Comparison of ENCODE assay signal across 20 cellular contexts in the genomic region with DNA sequence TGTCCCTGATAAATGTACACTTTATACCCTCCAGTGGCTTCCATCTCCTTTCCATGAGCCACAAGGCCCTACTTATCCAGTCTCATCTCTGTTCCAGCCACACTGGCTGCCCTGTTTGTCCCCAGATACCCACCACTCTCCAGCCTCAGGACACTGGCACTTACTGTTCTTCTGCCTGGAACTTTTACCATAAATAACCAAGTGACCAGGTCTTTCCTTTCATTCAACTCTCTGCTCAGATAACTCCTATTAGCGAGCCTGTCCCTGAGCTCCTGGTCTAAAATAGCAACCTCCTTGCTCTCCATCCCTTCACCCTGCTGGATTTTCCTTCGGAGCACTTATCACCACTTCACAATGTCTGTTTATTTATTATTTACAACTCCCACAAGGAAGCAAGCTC. TPM values are rescaled to one million over a fixed set of nuclear protein-coding genes. Genes with fewer than 3 reads are reported as not detected.
DNase-seq lines count a peak whose midpoint lies in the region; ATAC-seq, FAIRE-seq and TF ChIP-seq lines count a peak whose summit lies in the region.
"Had no signal": no experiment of that assay in that cellular context is flagged by ENCODE, and none has a peak within 500 bp of the region (broad histone marks: within the 10 kb centered on the region; RNA-seq: fewer than 3 reads in every experiment).

No MANE protein-coding gene starts in this region.

- no peaks in the 10 kb centered on the region for H3K27me3 ChIP-seq in heart left ventricle
- H3K27me3 ChIP-seq in left ventricle myocardium inferior (ENCODE audit: low read depth), result no peaks in the 10 kb centered on the region
- no peaks in the 10 kb centered on the region for H3K27me3 ChIP-seq in astrocyte (ENCODE audit: insufficient read depth, low read length)
- H3K27me3 ChIP-seq in neuronal stem cell (ENCODE audit: control insufficient read depth in 3 of 3, insufficient read depth in 3 of 3, low read depth in 1 of 3, low read length in 3 of 3), result peaks cover 0 to 7% (median 0%) of the 10 kb centered on the region in 3 experiments

- peaks cover 5% of the 10 kb centered on the region for H3K36me3 Mint-ChIP-seq in T-helper 17 cell (ENCODE audit: low read depth)
- no peaks in the 10 kb centered on the region for H3K36me3 Mint-ChIP-seq in astrocyte (ENCODE audit: low read depth, unreplicated experiment)
- H3K36me3 Mint-ChIP-seq: CD4-positive, alpha-beta memory T cell had no signal

- H3K23ac ChIP-seq in neuronal stem cell (ENCODE audit: low read depth, low read length, poor library complexity), result no peak overlapping the region

- no peak for DNase-seq in heart left ventricle
- DNase-seq in left ventricle myocardium inferior, result no peak
- DNase-seq in T-helper 17 cell, result no peak
- no peak for DNase-seq in astrocyte (ENCODE audit: low read depth)
- DNase-seq in neuronal stem cell (ENCODE audit: low spot score), result no peak
- DNase-seq in HCEC 1CT, result no peak
- DNase-seq: C1 segment of cervical spinal cord; Calu3; CD4-positive, alpha-beta memory T cell; COR-L47; DMS53; DMS79 treated with DMSO at 0.1 percent for 48 hours; GF-D8; GOT3 had no signal

- H3K4me1 ChIP-seq in heart left ventricle, result peaks cover 0 to 10% (median 0%) of the 10 kb centered on the region in 12 donors
- peaks cover 9% of the 10 kb centered on the region for H3K4me1 ChIP-seq in left ventricle myocardium inferior
- no peaks in the 10 kb centered on the region for H3K4me1 ChIP-seq in astrocyte (ENCODE audit: insufficient read depth, low read length)
- H3K4me1 ChIP-seq in neuronal stem cell (ENCODE audit: control insufficient read depth in 2 of 2, insufficient read depth in 1 of 2, low read depth in 1 of 2, low read length in 2 of 2), result peaks cover 0 to 2% of the 10 kb centered on the region in 2 donors
- H3K4me1 ChIP-seq: HAP-1 had no signal

- no peak overlapping the region for H2BK15ac ChIP-seq in neuronal stem cell (ENCODE audit: low read length)

- H3K79me1 ChIP-seq in neuronal stem cell (ENCODE audit: low read depth, low read length), result no peaks in the 10 kb centered on the region

- intact Hi-C loops in heart left ventricle (cut with DNase I), result loop anchor here in 4 of 10 donors (5.0 to 10.0 kb wide), 3 partner anchors 860 to 1072 kb away; no protein-coding TSS in a partner anchor
- intact Hi-C loops in left ventricle myocardium inferior (cut with micrococcal nuclease), result no loop called here

- H3K14ac ChIP-seq in neuronal stem cell (ENCODE audit: low read length), result no peak overlapping the region

- H3K9me3 Mint-ChIP-seq in astrocyte (ENCODE audit: unreplicated experiment), result peaks cover 2% of the 10 kb centered on the region
- H3K9me3 Mint-ChIP-seq: CD4-positive, alpha-beta memory T cell had no signal

- peak overlapping the region; percentile 55 for H3K4me3 Mint-ChIP-seq in T-helper 17 cell
- peak overlapping the region; percentile 28 for H3K4me3 Mint-ChIP-seq in astrocyte (ENCODE audit: unreplicated experiment)
- H3K4me3 Mint-ChIP-seq: CD4-positive, alpha-beta memory T cell had no signal

- H4K8ac ChIP-seq in neuronal stem cell (ENCODE audit: low read depth, low read length), result no peak overlapping the region

- no peak overlapping the region for H2BK5ac ChIP-seq in neuronal stem cell (ENCODE audit: low read length)

- H3K4ac ChIP-seq in neuronal stem cell (ENCODE audit: low read length), result no peak overlapping the region

- H3K18ac ChIP-seq in neuronal stem cell (ENCODE audit: low read length), result no peak overlapping the region

- TF ChIP-seq CTCF in heart left ventricle (IDR thresholded peaks at IDR 0.05) (no peak), left ventricle myocardium inferior (IDR thresholded peaks at IDR 0.05; ENCODE audit: borderline replicate concordance) (no peak), astrocyte (IDR thresholded peaks at IDR 0.05; ENCODE audit: insufficient read depth, low read depth, low read length) (no peak)

- H2AK5ac ChIP-seq in neuronal stem cell (ENCODE audit: low read depth, low read length), result no peak overlapping the region

- H3K4me1 Mint-ChIP-seq in T-helper 17 cell (peaks cover 3% of the 10 kb centered on the region), astrocyte (ENCODE audit: low read depth, unreplicated experiment) (peaks cover 22% of the 10 kb centered on the region)
- H3K4me1 Mint-ChIP-seq: CD4-positive, alpha-beta memory T cell had no signal

- FAIRE-seq in astrocyte (lab: Jason Lieb, UNC), result no peak
- FAIRE-seq: GM12891, GM18507, H54 had no signal

- H3K4me3 ChIP-seq in heart left ventricle, result no peak overlapping the region
- no peak overlapping the region for H3K4me3 ChIP-seq in left ventricle myocardium inferior
- H3K4me3 ChIP-seq in astrocyte (ENCODE audit: insufficient read depth, low read depth, low read length), result no peak overlapping the region
- H3K4me3 ChIP-seq in neuronal stem cell (ENCODE audit: low read length in 2 of 2), result no peak overlapping the region
- H3K4me3 ChIP-seq: HAP-1 had no signal

- H3K36me3 ChIP-seq in heart left ventricle, result no peaks in the 10 kb centered on the region
- H3K36me3 ChIP-seq in left ventricle myocardium inferior, result no peaks in the 10 kb centered on the region
- H3K36me3 ChIP-seq in astrocyte (ENCODE audit: insufficient read depth, low read length), result no peaks in the 10 kb centered on the region
- H3K36me3 ChIP-seq in neuronal stem cell (replicated peaks in 1 of 2; ENCODE audit: control insufficient read depth in 2 of 2, insufficient read depth in 2 of 2, low read length in 2 of 2), result no peaks in the 10 kb centered on the region
- H3K36me3 ChIP-seq: HAP-1 had no signal

- H2BK120ac ChIP-seq in neuronal stem cell (ENCODE audit: low read depth, low read length), result no peak overlapping the region

- no peak for TF ChIP-seq POLR2A in heart left ventricle (IDR thresholded peaks at IDR 0.05)

- no peaks in the 10 kb centered on the region for H4K20me1 ChIP-seq in astrocyte (ENCODE audit: insufficient read depth, low read length)

- H2AFZ ChIP-seq in astrocyte (ENCODE audit: low read depth, low read length) (no peak overlapping the region), neuronal stem cell (ENCODE audit: low read length) (peak overlapping the region; percentile 13)

- H4K91ac ChIP-seq in neuronal stem cell (ENCODE audit: low read depth, low read length, poor library complexity), result no peak overlapping the region

- ATAC-seq in heart left ventricle (peak in 3 of 4 donors; percentile 64 to 91 (median 77)), T-helper 17 cell (no peak), GM21360 (IDR thresholded peaks at IDR 0.05; ENCODE audit: unreplicated experiment) (no peak), HG03025 (IDR thresholded peaks at IDR 0.05; ENCODE audit: low FRiP score, unreplicated experiment) (no peak)

- H2BK12ac ChIP-seq in neuronal stem cell (ENCODE audit: low read length), result no peak overlapping the region

- no peaks in the 10 kb centered on the region for H3K9me3 ChIP-seq in heart left ventricle
- no peaks in the 10 kb centered on the region for H3K9me3 ChIP-seq in left ventricle myocardium inferior (replicated peaks)
- no peaks in the 10 kb centered on the region for H3K9me3 ChIP-seq in T-helper 17 cell (ENCODE audit: control insufficient read depth, low read length, poor library complexity, severe bottlenecking)
- no peaks in the 10 kb centered on the region for H3K9me3 ChIP-seq in astrocyte (ENCODE audit: insufficient read depth, low read depth, low read length)
- peaks cover 5 to 7% of the 10 kb centered on the region in 2 donors for H3K9me3 ChIP-seq in neuronal stem cell (replicated peaks in 1 of 2; ENCODE audit: control insufficient read depth in 2 of 2, insufficient read depth in 1 of 2, low read depth in 1 of 2, low read length in 2 of 2)

- H3K27ac Mint-ChIP-seq in T-helper 17 cell, result no peak overlapping the region
- H3K27ac Mint-ChIP-seq in astrocyte (ENCODE audit: unreplicated experiment), result no peak overlapping the region
- H3K27ac Mint-ChIP-seq: CD4-positive, alpha-beta memory T cell had no signal

- H3K4me2 ChIP-seq in astrocyte (ENCODE audit: low read length) (no peak overlapping the region), neuronal stem cell (ENCODE audit: insufficient read depth, low read length, poor library complexity, severe bottlenecking) (no peak overlapping the region)

- 20 to 32% (median 29%) methylated on average over 2 of the region's 2 CpGs for WGBS in heart left ventricle, 4 donors
- no CpG with 5 or more reads among the region's 2 CpGs for whole genome bisulfite sequencing in neuronal stem cell (ENCODE audit: extremely low coverage in 2 of 2, insufficient read length in 2 of 2, insufficient replicate concordance in 1 of 2), 2 donors

- H3K27me3 Mint-ChIP-seq in T-helper 17 cell (peaks cover 42% of the 10 kb centered on the region), astrocyte (ENCODE audit: low read depth, unreplicated experiment) (no peaks in the 10 kb centered on the region)

- H3K9ac ChIP-seq in astrocyte (ENCODE audit: low read length), result no peak overlapping the region
- no peak overlapping the region for H3K9ac ChIP-seq in neuronal stem cell (ENCODE audit: low read depth, low read length, poor library complexity)

- no peaks in the 10 kb centered on the region for H3K79me2 ChIP-seq in astrocyte (ENCODE audit: insufficient read depth, low read length)

- H3K27ac ChIP-seq in heart left ventricle (peak overlapping the region in 3 of 12 donors; percentile 4 to 13 (median 6)), left ventricle myocardium inferior (replicated peaks) (no peak overlapping the region), astrocyte (ENCODE audit: low read depth, low read length) (no peak overlapping the region), neuronal stem cell (replicated peaks; ENCODE audit: low read length) (no peak overlapping the region)

RNA-seq across cellular contexts. Expression of a gene that starts 16.6 kb away (rescaled TPM):
- total RNA-seq in heart left ventricle (10 to 100 TPM in 1 of 9 donors, 1 to 10 TPM in 8; 3.1 to 11.0 (median 5.5) TPM), left ventricle myocardium inferior (3.8 TPM), T-helper 17 cell (under 1 TPM; 0.70 to 0.89 TPM), astrocyte (363 and 389 TPM in 2 replicates)
- 1 to 10 TPM; 1.4 to 3.1 TPM for polyA plus RNA-seq in heart left ventricle
- polyA plus RNA-seq in neuronal stem cell (2013, experiment 1 of 2), result 26.2 TPM
- 27.7 TPM for polyA plus RNA-seq in neuronal stem cell (2013, experiment 2 of 2)

RNA-seq across cellular contexts. Expression of a gene that starts 27.9 kb away (rescaled TPM):
- total RNA-seq in heart left ventricle (100 to 1,000 TPM in 6 of 9 donors, 10 to 100 TPM in 3; 71.3 to 278 (median 116) TPM), left ventricle myocardium inferior (138 TPM), T-helper 17 cell (10 to 100 TPM; 38.2 to 43.2 TPM), astrocyte (96.3 and 99.3 TPM in 2 replicates)
- 10 to 100 TPM; 75.9 to 80.3 TPM for polyA plus RNA-seq in heart left ventricle
- 61.3 TPM for polyA plus RNA-seq in neuronal stem cell (2013, experiment 1 of 2)
- polyA plus RNA-seq in neuronal stem cell (2013, experiment 2 of 2), result 59.2 TPM

Comparison
In these comparisons a context has a peak if more than half of its experiments do, and no peak if none do; other contexts are left out.
1. ATAC-seq: peak in heart left ventricle (3 of 4); none in T-helper 17 cell (single experiment), GM21360 (single experiment) and HG03025 (single experiment).
2. RNA of a gene that starts 16.6 kb away (total RNA-seq): 363 to 389 TPM in astrocyte; 3.1 to 11.0 TPM in heart left ventricle, 3.8 TPM in left ventricle myocardium inferior (single experiment) and 0.70 to 0.89 TPM in T-helper 17 cell; every median in the first group is over 10 times any median in the second.